In genomic region chr1:230345139-230345885, GRCh38 we compare ENCODE assay signal across 17 cellular contexts.
"Had no signal": no experiment of that assay in that cellular context is flagged by ENCODE, and none has a peak within 500 bp of the region (broad histone marks: within the 10 kb centered on the region; RNA-seq: fewer than 3 reads in every experiment).

No MANE protein-coding gene starts in this region.

- H3K4me1 Mint-ChIP-seq: activated CD4-positive, alpha-beta T cell treated with anti-CD3 and anti-CD28 coated beads, Interleukin-2, amount 10 ng/mL, durations not matched to agents 24 days and 14 days; central memory CD8-positive, alpha-beta T cell; stimulated activated effector memory CD8-positive, alpha-beta T cell treated with anti-CD3 and anti-CD28 coated beads, Interleukin-12 subunit alpha, Interleukin-12 subunit beta, amount 100 ng/mL, for 72 hours; WTC11 had no signal

- H3K4me3 Mint-ChIP-seq: activated CD4-positive, alpha-beta T cell treated with anti-CD3 and anti-CD28 coated beads, Interleukin-2, amount 10 ng/mL, durations not matched to agents 24 days and 14 days; activated naive CD4-positive, alpha-beta T cell treated with anti-CD3 and anti-CD28 coated beads for 36 hours; central memory CD8-positive, alpha-beta T cell; endodermal cell; stimulated activated effector memory CD8-positive, alpha-beta T cell treated with anti-CD3 and anti-CD28 coated beads, Interleukin-12 subunit alpha, Interleukin-12 subunit beta, amount 100 ng/mL, for 72 hours; T-helper 1 cell treated with Interleukin-12 subunit alpha and Interleukin-12 subunit beta and Interleukin-4 antibody, amounts not matched to agents 30 μg/mL and 1 μg/mL, for 36 hours; WTC11 had no signal

- DNase-seq: activated CD4-positive, alpha-beta T cell treated with anti-CD3 and anti-CD28 coated beads, Interleukin-2, amount 10 ng/mL, durations not matched to agents 24 days and 14 days; activated CD8-positive, alpha-beta memory T cell treated with anti-CD3 and anti-CD28 coated beads for 24 hours; activated naive CD4-positive, alpha-beta T cell treated with anti-CD3 and anti-CD28 coated beads for 36 hours; adrenal gland; dermis blood vessel endothelial cell; endodermal cell; heart left ventricle; islet precursor cell; left ventricle myocardium inferior; mesenchymal stem cell; ovary; upper lobe of left lung had no signal

- H3K36me3 Mint-ChIP-seq: stimulated activated effector memory CD8-positive, alpha-beta T cell treated with anti-CD3 and anti-CD28 coated beads, Interleukin-12 subunit alpha, Interleukin-12 subunit beta, amount 100 ng/mL, for 72 hours had no signal

- H3K4me3 ChIP-seq: adrenal gland, heart left ventricle, left ventricle myocardium inferior, ovary, smooth muscle cell, upper lobe of left lung had no signal

- H3K27ac Mint-ChIP-seq: activated CD4-positive, alpha-beta T cell treated with anti-CD3 and anti-CD28 coated beads, Interleukin-2, amount 10 ng/mL, durations not matched to agents 24 days and 14 days; activated naive CD4-positive, alpha-beta T cell treated with anti-CD3 and anti-CD28 coated beads for 36 hours; endodermal cell; stimulated activated effector memory CD8-positive, alpha-beta T cell treated with anti-CD3 and anti-CD28 coated beads, Interleukin-12 subunit alpha, Interleukin-12 subunit beta, amount 100 ng/mL, for 72 hours; T-helper 1 cell treated with Interleukin-12 subunit alpha and Interleukin-12 subunit beta and Interleukin-4 antibody, amounts not matched to agents 30 μg/mL and 1 μg/mL, for 36 hours; WTC11 had no signal

- H3K9me3 ChIP-seq: adrenal gland, heart left ventricle, left ventricle myocardium inferior, ovary, upper lobe of left lung had no signal

- H3K27me3 ChIP-seq: adrenal gland, heart left ventricle, ovary, upper lobe of left lung had no signal

- H3K36me3 ChIP-seq: adrenal gland, heart left ventricle, left ventricle myocardium inferior, ovary, upper lobe of left lung had no signal

- H3K27ac ChIP-seq: adrenal gland, heart left ventricle, left ventricle myocardium inferior, ovary, upper lobe of left lung had no signal

- H3K4me1 ChIP-seq: upper lobe of left lung had no signal

- H3K9me3 Mint-ChIP-seq: activated CD4-positive, alpha-beta T cell treated with anti-CD3 and anti-CD28 coated beads, Interleukin-2, amount 10 ng/mL, durations not matched to agents 24 days and 14 days; activated naive CD4-positive, alpha-beta T cell treated with anti-CD3 and anti-CD28 coated beads for 36 hours; central memory CD8-positive, alpha-beta T cell; endodermal cell; stimulated activated effector memory CD8-positive, alpha-beta T cell treated with anti-CD3 and anti-CD28 coated beads, Interleukin-12 subunit alpha, Interleukin-12 subunit beta, amount 100 ng/mL, for 72 hours; T-helper 1 cell treated with Interleukin-12 subunit alpha and Interleukin-12 subunit beta and Interleukin-4 antibody, amounts not matched to agents 30 μg/mL and 1 μg/mL, for 36 hours; WTC11 had no signal
